9 cellular contexts compared by ENCODE assay signal in genomic region chr4:101419324-101420135, GRCh38.
DNase-seq lines count a peak whose midpoint lies in the region; ATAC-seq, FAIRE-seq and TF ChIP-seq lines count a peak whose summit lies in the region.
"Had no signal": no experiment of that assay in that cellular context is flagged by ENCODE, and none has a peak within 500 bp of the region (broad histone marks: within the 10 kb centered on the region; RNA-seq: fewer than 3 reads in every experiment).

No MANE protein-coding gene starts in this region.

- DNase-seq in DMS 273 (lab: John Stamatoyannopoulos, UW; ENCODE audit: unreplicated experiment) (peak; percentile 53), DMS 273 treated with DMSO at 0.1 percent for 48 hours (lab: John Stamatoyannopoulos, UW) (no peak), HT1080 (ENCODE audit: low read depth) (peak; percentile 37), transverse colon (peak; percentile 16), hypothalamus (lab: John Stamatoyannopoulos, UW) (no peak), frontal cortex (ENCODE audit: low spot score in 2 of 2) (no peak)
- DNase-seq in activated naive CD8-positive, alpha-beta T cell treated with anti-CD3 and anti-CD28 coated beads, Interleukin-2, amount 10 ng/mL, durations not matched to agents 7 days and 5 days, result no peak

- no peak for TF ChIP-seq CTCF in transverse colon (IDR thresholded peaks at IDR 0.05)

- POLR2A ChIA-PET in activated naive CD8-positive, alpha-beta T cell treated with anti-CD3 and anti-CD28 coated beads, Interleukin-2, amount 10 ng/mL, durations not matched to agents 7 days and 5 days (lab: Charles Lee), result interaction anchor here (3.0 kb wide), 1 partner anchor 72 kb away, joined by 26 read pairs; the partner anchor contains the start of gene PPP3CA

- TF ChIP-seq POLR2A in transverse colon (IDR thresholded peaks at IDR 0.05), result no peak

- H3K4me3 Mint-ChIP-seq in activated naive CD8-positive, alpha-beta T cell treated with anti-CD3 and anti-CD28 coated beads, Interleukin-2, amount 10 ng/mL, durations not matched to agents 7 days and 5 days, result peak overlapping the region; percentile 9

- no peak for FAIRE-seq in frontal cortex (lab: Jason Lieb, UNC)
- FAIRE-seq: A204.1 had no signal

- peaks cover 9% of the 10 kb centered on the region for H3K27me3 Mint-ChIP-seq in activated naive CD8-positive, alpha-beta T cell treated with anti-CD3 and anti-CD28 coated beads, Interleukin-2, amount 10 ng/mL, durations not matched to agents 7 days and 5 days

- in situ Hi-C loops in transverse colon (cut with MboI; ENCODE audit: low pct_ligation_motif_present in 1 of 4, low pct_unique_long_range_greater_than_20kb in 1 of 4, low sequenced_read_pairs in 3 of 4), result no loop called here

- ATAC-seq in GM21515 (IDR thresholded peaks at IDR 0.05; ENCODE audit: unreplicated experiment), result peak; percentile 87
- peak; percentile 30 for ATAC-seq in activated naive CD8-positive, alpha-beta T cell treated with anti-CD3 and anti-CD28 coated beads, Interleukin-2, amount 10 ng/mL, durations not matched to agents 7 days and 5 days (ENCODE audit: low read depth)

- peaks cover 8% of the 10 kb centered on the region for H3K36me3 Mint-ChIP-seq in activated naive CD8-positive, alpha-beta T cell treated with anti-CD3 and anti-CD28 coated beads, Interleukin-2, amount 10 ng/mL, durations not matched to agents 7 days and 5 days

- peaks cover 4% of the 10 kb centered on the region for H3K9me3 Mint-ChIP-seq in activated naive CD8-positive, alpha-beta T cell treated with anti-CD3 and anti-CD28 coated beads, Interleukin-2, amount 10 ng/mL, durations not matched to agents 7 days and 5 days

- H3K27ac Mint-ChIP-seq in activated naive CD8-positive, alpha-beta T cell treated with anti-CD3 and anti-CD28 coated beads, Interleukin-2, amount 10 ng/mL, durations not matched to agents 7 days and 5 days, result no peak overlapping the region

- peaks cover 0 to 16% (median 8%) of the 10 kb centered on the region in 4 donors for H3K4me1 ChIP-seq in transverse colon

- no peaks in the 10 kb centered on the region for H3K36me3 ChIP-seq in transverse colon

- no peak overlapping the region for H3K4me3 ChIP-seq in transverse colon

- TF ChIP-seq EP300 in transverse colon (IDR thresholded peaks at IDR 0.05; ENCODE audit: low read depth), result no peak

- no peaks in the 10 kb centered on the region for H3K9me3 ChIP-seq in transverse colon

- intact Hi-C loops in transverse colon (cut with DNase I; ENCODE audit: low total_unique reads), result no loop called here

- H3K27ac ChIP-seq in transverse colon, result peak overlapping the region; percentile 37 to 48 (median 44)

- peaks cover 32% of the 10 kb centered on the region for H3K4me1 Mint-ChIP-seq in activated naive CD8-positive, alpha-beta T cell treated with anti-CD3 and anti-CD28 coated beads, Interleukin-2, amount 10 ng/mL, durations not matched to agents 7 days and 5 days

- H3K27me3 ChIP-seq in transverse colon, result no peaks in the 10 kb centered on the region

- WGBS in transverse colon (ENCODE audit: low coverage in 1 of 2), 2 donors, result 7 to 12% methylated on average over 5 of the region's 5 CpGs

Comparison
In these comparisons a context has a peak if more than half of its experiments do, and no peak if none do; other contexts are left out.
1. DNase-seq: peak in DMS 273 (single experiment), HT1080 (single experiment) and transverse colon (single experiment); none in DMS 273 treated with DMSO at 0.1 percent for 48 hours (single experiment), activated naive CD8-positive, alpha-beta T cell treated with anti-CD3 and anti-CD28 coated beads, Interleukin-2, amount 10 ng/mL, durations not matched to agents 7 days and 5 days (single experiment), hypothalamus (0 of 51) and frontal cortex (0 of 2).